Comparison of ENCODE assay signal across 19 cellular contexts in the genomic region with DNA sequence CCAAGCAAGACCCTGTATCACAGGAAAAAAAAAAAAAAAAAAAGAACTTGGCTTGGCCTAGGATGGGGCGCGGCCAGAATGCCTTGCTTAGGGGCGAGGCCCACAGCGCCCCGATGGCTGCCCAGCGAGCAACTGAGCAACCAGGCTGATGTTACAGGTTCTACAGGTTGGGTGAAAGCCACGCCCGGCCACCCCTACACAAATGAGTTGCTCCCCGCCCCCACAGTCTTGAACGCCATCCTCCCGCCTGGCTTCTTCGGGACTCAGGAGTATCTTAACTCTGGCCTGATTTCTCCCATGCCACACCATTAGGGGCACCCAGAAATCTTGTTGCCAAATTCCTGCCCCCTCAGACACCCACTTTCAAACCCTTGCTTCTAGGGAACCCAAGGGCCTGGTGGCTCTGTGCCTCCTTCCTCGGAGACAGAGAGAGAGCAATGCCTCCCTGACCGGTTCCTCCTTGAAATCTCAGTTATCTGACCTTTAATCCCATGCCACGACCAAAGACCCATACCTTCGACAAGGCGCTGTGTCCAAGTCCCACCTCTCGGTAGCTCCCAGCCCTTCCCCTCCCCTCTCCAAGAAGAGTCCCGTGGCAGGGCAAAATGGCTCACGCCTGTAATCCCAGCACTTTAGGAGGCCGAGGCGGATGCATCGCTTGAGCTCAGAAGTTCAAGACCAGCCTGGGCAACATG. TPM values are rescaled to one million over a fixed set of nuclear protein-coding genes. Genes with fewer than 3 reads are reported as not detected.
A peak's percentile ranks its signal among the peaks of the same experiment; 100 is the strongest.
DNase-seq lines count a peak whose midpoint lies in the region; ATAC-seq, FAIRE-seq and TF ChIP-seq lines count a peak whose summit lies in the region.
"Had no signal": no experiment of that assay in that cellular context is flagged by ENCODE, and none has a peak within 500 bp of the region (broad histone marks: within the 10 kb centered on the region; RNA-seq: fewer than 3 reads in every experiment).

No MANE protein-coding gene starts in this region.

- H3K9me3 ChIP-seq in liver (ENCODE audit: control insufficient read depth in 4 of 4, low read length in 3 of 4) (no peaks in the 10 kb centered on the region), HepG2 (ENCODE audit: low read length) (no peaks in the 10 kb centered on the region), esophagus squamous epithelium (no peaks in the 10 kb centered on the region), mucosa of stomach (ENCODE audit: control insufficient read depth, low read length) (no peaks in the 10 kb centered on the region)
- H3K9me3 ChIP-seq: testis had no signal

- in situ Hi-C loops in HepG2 (cut with HindIII; ENCODE audit: extremely low pct_ligation_motif_present, low pct_unique_long_range_greater_than_20kb): loop anchor here (10.0 kb wide), 1 partner anchor 202 kb away; no protein-coding TSS in a partner anchor
- in situ Hi-C loops in ACHN (cut with HindIII; ENCODE audit: low pct_ligation_motif_present, low pct_unique_long_range_greater_than_20kb, low sequenced_read_pairs): no loop called here

- CTCF ChIA-PET in HepG2 (lab: Yijun Ruan, JAX; ENCODE audit: low intra/inter-chr PET ratio, low total read pairs): no interaction called here

- no TSS peak for BruUV-seq in HepG2 (replicated peaks; lab: Mats Ljungman, UMichigan)

- no peak for TF ChIP-seq POLR2A in HepG2 (IDR thresholded peaks at IDR 0.05; ENCODE audit: insufficient read depth in 1 of 2, low read depth in 2 of 2, low read length in 2 of 2)
- TF ChIP-seq POLR2A in esophagus squamous epithelium (IDR thresholded peaks at IDR 0.05): peak in 1 of 4 donors; percentile 24

- TF ChIP-seq EP300 in HepG2 (IDR thresholded peaks at IDR 0.05; ENCODE audit: low read depth in 2 of 2, low read length in 2 of 2) (no peak), HepG2 (CRISPR knock-in tag; IDR thresholded peaks at IDR 0.05; ENCODE audit: borderline replicate concordance) (no peak)

- no peaks in the 10 kb centered on the region for H3K27me3 ChIP-seq in liver (ENCODE audit: control insufficient read depth in 4 of 4, insufficient read depth in 4 of 4, low read length in 3 of 4)
- no peaks in the 10 kb centered on the region for H3K27me3 ChIP-seq in HepG2 (ENCODE audit: control insufficient read depth in 1 of 2, insufficient read depth in 2 of 2, low read length in 2 of 2)
- H3K27me3 ChIP-seq in esophagus squamous epithelium: peaks cover 0 to 9% (median 0%) of the 10 kb centered on the region in 4 donors
- no peaks in the 10 kb centered on the region for H3K27me3 ChIP-seq in mucosa of stomach (ENCODE audit: control insufficient read depth, insufficient read depth, low read length)
- H3K27me3 ChIP-seq: testis had no signal

- H3K4me2 ChIP-seq in HepG2 (ENCODE audit: low read depth, low read length): no peak overlapping the region

- no peaks in the 10 kb centered on the region for H3K79me2 ChIP-seq in HepG2 (ENCODE audit: insufficient read depth, low read length)

- no peaks in the 10 kb centered on the region for H4K20me1 ChIP-seq in HepG2 (ENCODE audit: insufficient read depth, low read length)

- no peak overlapping the region for H3K9ac ChIP-seq in liver (ENCODE audit: low read depth in 1 of 2, low read length in 2 of 2)
- H3K9ac ChIP-seq in HepG2 (ENCODE audit: insufficient read depth, low read depth, low read length): no peak overlapping the region
- peak overlapping the region; percentile 90 for H3K9ac ChIP-seq in mucosa of stomach (ENCODE audit: low read length)

- no peak for TF ChIP-seq CTCF in liver (IDR thresholded peaks at IDR 0.05; ENCODE audit: low read depth, low read length, missing input control)
- no peak for TF ChIP-seq CTCF in HepG2 (CRISPR knock-in tag; IDR thresholded peaks at IDR 0.05)
- no peak for TF ChIP-seq CTCF in esophagus squamous epithelium (IDR thresholded peaks at IDR 0.05)

- H3K4me1 ChIP-seq in liver (ENCODE audit: control insufficient read depth in 4 of 4, insufficient read depth in 4 of 4, low read length in 3 of 4): peaks cover 8 to 28% (median 12%) of the 10 kb centered on the region in 4 donors
- peaks cover 37% of the 10 kb centered on the region for H3K4me1 ChIP-seq in HepG2 (ENCODE audit: insufficient read depth, low read length)
- peaks cover 14 to 70% (median 15%) of the 10 kb centered on the region in 3 donors for H3K4me1 ChIP-seq in esophagus squamous epithelium
- peaks cover 35% of the 10 kb centered on the region for H3K4me1 ChIP-seq in mucosa of stomach (ENCODE audit: control insufficient read depth, insufficient read depth, low read length)
- H3K4me1 ChIP-seq: testis had no signal

- TF ChIP-seq RAD21 in liver (IDR thresholded peaks at IDR 0.05) (no peak), HepG2 (CRISPR knock-in tag; IDR thresholded peaks at IDR 0.05) (no peak)

- H3K36me3 ChIP-seq in liver (ENCODE audit: control insufficient read depth in 4 of 4, insufficient read depth in 3 of 4, low read depth in 1 of 4, low read length in 3 of 4): peaks cover 0 to 3% (median 0%) of the 10 kb centered on the region in 4 donors
- H3K36me3 ChIP-seq in HepG2 (replicated peaks in 1 of 2; ENCODE audit: control insufficient read depth in 1 of 2, insufficient read depth in 2 of 2, low read length in 2 of 2): no peaks in the 10 kb centered on the region
- peaks cover 0 to 10% (median 0%) of the 10 kb centered on the region in 3 donors for H3K36me3 ChIP-seq in esophagus squamous epithelium
- no peaks in the 10 kb centered on the region for H3K36me3 ChIP-seq in mucosa of stomach (ENCODE audit: control insufficient read depth, insufficient read depth, low read length)

- POLR2A ChIA-PET in HepG2 (lab: Yijun Ruan, JAX): interaction anchor here (1.8 kb wide), 1 partner anchor 68 kb away, joined by 4 read pairs; no protein-coding TSS in a partner anchor

- intact Hi-C loops in HepG2 (cut with micrococcal nuclease; ENCODE audit: unreplicated experiment) (no loop called here), esophagus squamous epithelium (cut with DNase I) (no loop called here)

- 83% methylated on average over 23 of the region's 23 CpGs for WGBS in liver
- 68% methylated on average over 23 of the region's 23 CpGs for WGBS in HepG2 (ENCODE audit: low lambda C conversion rate)
- WGBS in esophagus squamous epithelium, 2 donors: 30 to 44% methylated on average over 12 to 18 of the region's 23 CpGs

- H3K27ac ChIP-seq in liver (ENCODE audit: low read depth in 1 of 2, low read length in 2 of 2): peak overlapping the region; percentile 29 to 38
- no peak overlapping the region for H3K27ac ChIP-seq in HepG2 (ENCODE audit: extremely low read length, insufficient read depth, low read length)
- peak overlapping the region; percentile 87 to 92 (median 89) for H3K27ac ChIP-seq in esophagus squamous epithelium
- H3K27ac ChIP-seq: testis had no signal

- no peak overlapping the region for H3K4me3 ChIP-seq in liver (ENCODE audit: low read depth in 1 of 3, low read length in 3 of 3)
- no peak overlapping the region for H3K4me3 ChIP-seq in HepG2 (replicated peaks in 1 of 3; ENCODE audit: insufficient read depth in 1 of 3, low read depth in 2 of 3, low read length in 3 of 3)
- H3K4me3 ChIP-seq in esophagus squamous epithelium: no peak overlapping the region
- H3K4me3 ChIP-seq in mucosa of stomach (ENCODE audit: low read length): no peak overlapping the region
- H3K4me3 ChIP-seq: testis had no signal

- no peak for DNase-seq in HepG2 (ENCODE audit: low spot score)
- no peak for DNase-seq in esophagus squamous epithelium (lab: John Stamatoyannopoulos, UW)
- DNase-seq in ACHN: no peak
- no peak for DNase-seq in islet precursor cell
- DNase-seq in SK-N-DZ (ENCODE audit: low spot score): no peak
- DNase-seq: activated effector memory CD4-positive, alpha-beta T cell treated with Interleukin-2 at 50 U/mL for 16 hours; DND-41; erythroblast; kidney; naive thymus-derived CD8-positive, alpha-beta T cell; NCI-H1694 treated with DMSO at 0.1 percent for 48 hours; NCI-H510A treated with DMSO at 0.1 percent for 48 hours; T-cell; testis had no signal

- H2AFZ ChIP-seq in HepG2 (ENCODE audit: low read length): no peak overlapping the region

- FAIRE-seq in HepG2 (lab: Jason Lieb, UNC): no peak
- FAIRE-seq: kidney had no signal

- ATAC-seq in HepG2 (no peak), GM18909 (IDR thresholded peaks at IDR 0.05; ENCODE audit: poor library complexity, unreplicated experiment) (no peak)
- ATAC-seq: naive thymus-derived CD8-positive, alpha-beta T cell; T-cell had no signal

RNA-seq across cellular contexts. Expression of gene CBLC, which starts 1.1 kb away (rescaled TPM):
- total RNA-seq in liver (10 to 100 TPM in 1 of 2 donors, 1 to 10 TPM in 1; 2.1 to 14.0 TPM), HepG2 (2016; rRNA removed; fragmentation: Illumina TruSeq; extraction: Trizol) (1.1 and 1.8 TPM in 2 replicates), esophagus squamous epithelium (10 to 100 TPM; 26.9 to 75.7 (median 49.1) TPM)
- polyA plus RNA-seq in liver (1 to 10 TPM; 8.0 to 9.6 TPM), HepG2 (2011; rRNA removed) (2.6 and 4.3 TPM in 2 replicates)
- total RNA-seq in HepG2 (2016; cell fraction: cytosol; rRNA removed; fragmentation: Illumina TruSeq; extraction: Trizol; ENCODE audit: low read depth): 0.81 and 0.97 TPM in 2 replicates
- 0.91 and 1.8 TPM in 2 replicates for total RNA-seq in HepG2 (2016; cell fraction: insoluble cytoplasmic fraction; rRNA removed; fragmentation: Illumina TruSeq; extraction: Trizol)
- 1.1 and 1.2 TPM in 2 replicates for total RNA-seq in HepG2 (2016; cell fraction: membrane; rRNA removed; fragmentation: Illumina TruSeq; extraction: Trizol)
- 1.6 and 2.7 TPM in 2 replicates for total RNA-seq in HepG2 (2016; cell fraction: nucleus; rRNA removed; fragmentation: Illumina TruSeq; extraction: Trizol)
- polyA plus RNA-seq in HepG2 (2011; cell fraction: cytosol; rRNA removed): 1.4 and 2.1 TPM in 2 replicates
- 13.9 and 14.3 TPM in 2 replicates for polyA plus RNA-seq in HepG2 (2011; cell fraction: nucleus; rRNA removed)
- 1.8 and 2.3 TPM in 2 replicates for polyA plus RNA-seq in HepG2 (2012)
- polyA plus RNA-seq in HepG2 (2016; cell fraction: cytosol; fragmentation: Illumina TruSeq; extraction: Trizol; ENCODE audit: low read depth): 0.87 and 0.89 TPM in 2 replicates
- polyA plus RNA-seq in HepG2 (2016; cell fraction: insoluble cytoplasmic fraction; fragmentation: Illumina TruSeq; extraction: Trizol; ENCODE audit: low read depth): 1.1 and 1.9 TPM in 2 replicates
- polyA plus RNA-seq in HepG2 (2016; cell fraction: membrane; fragmentation: Illumina TruSeq; extraction: Trizol; ENCODE audit: low read depth): 0.50 and 0.61 TPM in 2 replicates
- polyA plus RNA-seq in HepG2 (2016; cell fraction: nucleus; fragmentation: Illumina TruSeq; extraction: Trizol; ENCODE audit: insufficient read depth, low read depth): 4.5 and 5.6 TPM in 2 replicates
- polyA minus RNA-seq in HepG2 (2011; rRNA and poly(A)+ RNA removed; ENCODE audit: low replicate concordance): 0.33 and 11.2 TPM in 2 replicates
- 1.4 and 2.2 TPM in 2 replicates for polyA minus RNA-seq in HepG2 (2011; cell fraction: cytosol; rRNA and poly(A)+ RNA removed)
- polyA minus RNA-seq in HepG2 (2011; cell fraction: nucleus; rRNA and poly(A)+ RNA removed): 3.9 and 5.8 TPM in 2 replicates
- polyA plus RNA-seq in SK-N-DZ (2014; cell fraction: cytosol; rRNA removed): not detected in 2 replicates
- polyA plus RNA-seq in SK-N-DZ (2014; cell fraction: nucleus; rRNA removed): not detected in 2 replicates
- total RNA-seq: A172; naive thymus-derived CD8-positive, alpha-beta T cell had no signal
- polyA plus RNA-seq: CD14-positive monocyte had no signal

RNA-seq across cellular contexts. Expression of gene BCL3, which starts 28.0 kb away (rescaled TPM):
- total RNA-seq in liver: 10 to 100 TPM in 1 of 2 donors, 1 to 10 TPM in 1; 4.5 to 29.1 TPM
- 10 to 100 TPM; 10.3 to 63.6 TPM for polyA plus RNA-seq in liver
- 2.0 and 4.0 TPM in 2 replicates for total RNA-seq in HepG2 (2016; rRNA removed; fragmentation: Illumina TruSeq; extraction: Trizol)
- total RNA-seq in HepG2 (2016; cell fraction: cytosol; rRNA removed; fragmentation: Illumina TruSeq; extraction: Trizol; ENCODE audit: low read depth): 4.5 and 8.9 TPM in 2 replicates
- 1.9 and 4.2 TPM in 2 replicates for total RNA-seq in HepG2 (2016; cell fraction: insoluble cytoplasmic fraction; rRNA removed; fragmentation: Illumina TruSeq; extraction: Trizol)
- total RNA-seq in HepG2 (2016; cell fraction: membrane; rRNA removed; fragmentation: Illumina TruSeq; extraction: Trizol): 8.2 and 10.1 TPM in 2 replicates
- 3.1 and 4.6 TPM in 2 replicates for total RNA-seq in HepG2 (2016; cell fraction: nucleus; rRNA removed; fragmentation: Illumina TruSeq; extraction: Trizol)
- polyA plus RNA-seq in HepG2 (2011; rRNA removed): 2.3 and 2.6 TPM in 2 replicates
- 1.8 and 3.4 TPM in 2 replicates for polyA plus RNA-seq in HepG2 (2011; cell fraction: cytosol; rRNA removed)
- polyA plus RNA-seq in HepG2 (2011; cell fraction: nucleus; rRNA removed): 23.1 and 29.5 TPM in 2 replicates
- polyA plus RNA-seq in HepG2 (2012): 6.8 and 9.9 TPM in 2 replicates
- 13.0 TPM in 2 replicates for polyA plus RNA-seq in HepG2 (2016; cell fraction: cytosol; fragmentation: Illumina TruSeq; extraction: Trizol; ENCODE audit: low read depth)
- polyA plus RNA-seq in HepG2 (2016; cell fraction: insoluble cytoplasmic fraction; fragmentation: Illumina TruSeq; extraction: Trizol; ENCODE audit: low read depth): 8.2 and 12.0 TPM in 2 replicates
- 18.9 and 20.6 TPM in 2 replicates for polyA plus RNA-seq in HepG2 (2016; cell fraction: membrane; fragmentation: Illumina TruSeq; extraction: Trizol; ENCODE audit: low read depth)
- polyA plus RNA-seq in HepG2 (2016; cell fraction: nucleus; fragmentation: Illumina TruSeq; extraction: Trizol; ENCODE audit: insufficient read depth, low read depth): 17.9 and 18.7 TPM in 2 replicates
- 5.3 and 5.6 TPM in 2 replicates for polyA minus RNA-seq in HepG2 (2011; rRNA and poly(A)+ RNA removed; ENCODE audit: low replicate concordance)
- 4.7 and 5.7 TPM in 2 replicates for polyA minus RNA-seq in HepG2 (2011; cell fraction: cytosol; rRNA and poly(A)+ RNA removed)
- polyA minus RNA-seq in HepG2 (2011; cell fraction: nucleus; rRNA and poly(A)+ RNA removed): 3.2 and 4.1 TPM in 2 replicates
- total RNA-seq in esophagus squamous epithelium: 10 to 100 TPM; 26.6 to 88.9 (median 51.4) TPM
- 0.08 and 0.69 TPM in 2 replicates for polyA plus RNA-seq in SK-N-DZ (2014; cell fraction: cytosol; rRNA removed)
- 0.34 and 1.4 TPM in 2 replicates for polyA plus RNA-seq in SK-N-DZ (2014; cell fraction: nucleus; rRNA removed)

RNA-seq across cellular contexts. Expression of gene BCAM, which starts 32.4 kb away (rescaled TPM):
- total RNA-seq in liver: 10 to 100 TPM; 15.1 to 87.4 TPM
- polyA plus RNA-seq in liver: 10 to 100 TPM; 10.5 to 23.1 TPM
- 30.6 and 51.2 TPM in 2 replicates for total RNA-seq in HepG2 (2016; rRNA removed; fragmentation: Illumina TruSeq; extraction: Trizol)
- total RNA-seq in HepG2 (2016; cell fraction: cytosol; rRNA removed; fragmentation: Illumina TruSeq; extraction: Trizol; ENCODE audit: low read depth): 13.8 and 14.2 TPM in 2 replicates
- total RNA-seq in HepG2 (2016; cell fraction: insoluble cytoplasmic fraction; rRNA removed; fragmentation: Illumina TruSeq; extraction: Trizol): 22.1 and 59.2 TPM in 2 replicates
- total RNA-seq in HepG2 (2016; cell fraction: membrane; rRNA removed; fragmentation: Illumina TruSeq; extraction: Trizol): 23.6 and 25.3 TPM in 2 replicates
- 82.3 and 107 TPM in 2 replicates for total RNA-seq in HepG2 (2016; cell fraction: nucleus; rRNA removed; fragmentation: Illumina TruSeq; extraction: Trizol)
- polyA plus RNA-seq in HepG2 (2011; rRNA removed): 62.7 and 68.0 TPM in 2 replicates
- 30.5 and 43.7 TPM in 2 replicates for polyA plus RNA-seq in HepG2 (2011; cell fraction: cytosol; rRNA removed)
- 347 and 430 TPM in 2 replicates for polyA plus RNA-seq in HepG2 (2011; cell fraction: nucleus; rRNA removed)
- polyA plus RNA-seq in HepG2 (2012): 225 and 263 TPM in 2 replicates
- 20.9 and 22.6 TPM in 2 replicates for polyA plus RNA-seq in HepG2 (2016; cell fraction: cytosol; fragmentation: Illumina TruSeq; extraction: Trizol; ENCODE audit: low read depth)
- 55.5 and 77.0 TPM in 2 replicates for polyA plus RNA-seq in HepG2 (2016; cell fraction: insoluble cytoplasmic fraction; fragmentation: Illumina TruSeq; extraction: Trizol; ENCODE audit: low read depth)
- 33.0 and 38.0 TPM in 2 replicates for polyA plus RNA-seq in HepG2 (2016; cell fraction: membrane; fragmentation: Illumina TruSeq; extraction: Trizol; ENCODE audit: low read depth)
- polyA plus RNA-seq in HepG2 (2016; cell fraction: nucleus; fragmentation: Illumina TruSeq; extraction: Trizol; ENCODE audit: insufficient read depth, low read depth): 426 and 433 TPM in 2 replicates
- polyA minus RNA-seq in HepG2 (2011; rRNA and poly(A)+ RNA removed; ENCODE audit: low replicate concordance): 67.0 TPM in 1 of 2 replicates, not detected in the other
- polyA minus RNA-seq in HepG2 (2011; cell fraction: cytosol; rRNA and poly(A)+ RNA removed): 53.4 and 68.9 TPM in 2 replicates
- polyA minus RNA-seq in HepG2 (2011; cell fraction: nucleus; rRNA and poly(A)+ RNA removed): 37.1 and 45.6 TPM in 2 replicates
- total RNA-seq in esophagus squamous epithelium: 10 to 100 TPM in 3 of 4 donors, 1 to 10 TPM in 1; 7.2 to 24.8 (median 17.6) TPM
- polyA plus RNA-seq in SK-N-DZ (2014; cell fraction: cytosol; rRNA removed): 0.13 TPM in 1 of 2 replicates, not detected in the other
- polyA plus RNA-seq in SK-N-DZ (2014; cell fraction: nucleus; rRNA removed): 0.22 TPM in 1 of 2 replicates, not detected in the other
- total RNA-seq: naive thymus-derived CD8-positive, alpha-beta T cell had no signal
- polyA plus RNA-seq: CD14-positive monocyte; naive thymus-derived CD8-positive, alpha-beta T cell had no signal
